Comparison of ENCODE assay signal across 16 cellular contexts in the genomic region with DNA sequence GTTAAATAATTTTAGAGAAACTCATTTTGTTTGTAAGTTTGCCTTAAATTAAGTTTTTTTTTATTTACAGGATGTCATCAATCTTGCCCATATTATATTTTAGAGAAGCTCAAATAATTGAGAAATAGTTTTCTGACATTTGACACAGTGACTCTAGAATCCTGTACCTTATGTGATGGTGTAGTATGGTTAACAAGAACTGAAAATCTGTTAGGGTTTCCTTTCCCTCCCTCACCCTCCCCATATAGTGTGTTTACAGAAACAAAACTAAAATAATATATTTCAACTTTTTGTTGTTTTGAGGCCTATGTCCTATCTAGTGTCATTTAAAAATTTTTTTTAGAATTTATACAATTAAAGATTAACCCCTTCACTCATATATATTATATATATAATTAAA.
A peak's percentile ranks its signal among the peaks of the same experiment; 100 is the strongest.
DNase-seq lines count a peak whose midpoint lies in the region; ATAC-seq and TF ChIP-seq lines count a peak whose summit lies in the region.
"Had no signal": no experiment of that assay in that cellular context is flagged by ENCODE, and none has a peak within 500 bp of the region (broad histone marks: within the 10 kb centered on the region; RNA-seq: fewer than 3 reads in every experiment).

No MANE protein-coding gene starts in this region.

- no peak for ATAC-seq in GM18505 (IDR thresholded peaks at IDR 0.05; ENCODE audit: unreplicated experiment)
- ATAC-seq in foreskin keratinocyte, result no peak
- ATAC-seq: WTC11 had no signal

- H3K27ac ChIP-seq in SK-N-MC (peak overlapping the region; percentile 74), coronary artery (peak overlapping the region; percentile 55 to 80), muscle layer of colon (ENCODE audit: low read depth, low read length) (peak overlapping the region; percentile 56), temporal lobe (ENCODE audit: low read depth, low read length) (peak overlapping the region; percentile 82), foreskin keratinocyte (no peak overlapping the region)

- H3K4me1 ChIP-seq in muscle layer of colon (ENCODE audit: insufficient read depth, low read length) (peaks cover 19% of the 10 kb centered on the region), foreskin keratinocyte (peaks cover 2% of the 10 kb centered on the region)

- no peak for TF ChIP-seq POLR2A in GM18505 (IDR thresholded peaks at IDR 0.05; ENCODE audit: borderline replicate concordance, extremely low read depth, insufficient read depth, insufficient read length)

- DNase-seq in SK-N-MC (ENCODE audit: low read depth, low spot score) (no peak), coronary artery (ENCODE audit: low spot score) (no peak), foreskin keratinocyte (no peak)
- no peak for DNase-seq in activated CD4-positive, alpha-beta memory T cell treated with anti-CD3 and anti-CD28 coated beads for 36 hours
- DNase-seq in activated CD8-positive, alpha-beta memory T cell treated with anti-CD3 and anti-CD28 coated beads, Interleukin-2, amount 50 U/mL, for 4 hours, result no peak
- DNase-seq: activated gamma-delta T cell, GDM1, IMR-90, NCI-H2107, NCI-H82 had no signal

- peaks cover 13% of the 10 kb centered on the region for H3K36me3 Mint-ChIP-seq in activated CD4-positive, alpha-beta memory T cell treated with anti-CD3 and anti-CD28 coated beads for 36 hours

- no peak overlapping the region for H3K27ac Mint-ChIP-seq in activated CD4-positive, alpha-beta memory T cell treated with anti-CD3 and anti-CD28 coated beads for 36 hours
- H3K27ac Mint-ChIP-seq: memory B cell had no signal

- H3K27me3 Mint-ChIP-seq in activated CD4-positive, alpha-beta memory T cell treated with anti-CD3 and anti-CD28 coated beads for 36 hours, result no peaks in the 10 kb centered on the region
- H3K27me3 Mint-ChIP-seq: memory B cell had no signal

- POLR2A ChIA-PET in activated CD4-positive, alpha-beta memory T cell treated with anti-CD3 and anti-CD28 coated beads for 36 hours (lab: Charles Lee), result no interaction called here

- intact Hi-C loops in activated CD4-positive, alpha-beta memory T cell treated with anti-CD3 and anti-CD28 coated beads for 36 hours (cut with micrococcal nuclease), result no loop called here

- TF ChIP-seq CTCF in coronary artery (IDR thresholded peaks at IDR 0.05), result no peak
- no peak for TF ChIP-seq CTCF in foreskin keratinocyte (conservative IDR thresholded peaks at IDR 0.05)

- H3K4me3 ChIP-seq in SK-N-MC (no peak overlapping the region), coronary artery (peak overlapping the region; percentile 57), muscle layer of colon (ENCODE audit: low read depth in 1 of 2, low read length in 2 of 2) (no peak overlapping the region)
- H3K4me3 ChIP-seq: skin epidermis had no signal

- H3K9me3 ChIP-seq in SK-N-MC (ENCODE audit: low read depth, low read length) (no peaks in the 10 kb centered on the region), muscle layer of colon (ENCODE audit: low read length) (no peaks in the 10 kb centered on the region)

- H3K4me3 Mint-ChIP-seq in activated CD4-positive, alpha-beta memory T cell treated with anti-CD3 and anti-CD28 coated beads for 36 hours, result no peak overlapping the region
- H3K4me3 Mint-ChIP-seq: memory B cell, WTC11 had no signal

- peaks cover 3% of the 10 kb centered on the region; the same call in 1 of the 2 replicates for H3K36me3 ChIP-seq in SK-N-MC (ENCODE audit: insufficient read depth, low read length)
- peaks cover 14% of the 10 kb centered on the region for H3K36me3 ChIP-seq in muscle layer of colon (ENCODE audit: insufficient read depth, low read length)

- H3K9me3 Mint-ChIP-seq in activated CD4-positive, alpha-beta memory T cell treated with anti-CD3 and anti-CD28 coated beads for 36 hours, result no peaks in the 10 kb centered on the region
- H3K9me3 Mint-ChIP-seq: memory B cell, WTC11 had no signal

- H3K9ac ChIP-seq in SK-N-MC (ENCODE audit: insufficient read length) (no peak overlapping the region), muscle layer of colon (ENCODE audit: low read length) (no peak overlapping the region)

- peaks cover 42% of the 10 kb centered on the region for H3K4me1 Mint-ChIP-seq in activated CD4-positive, alpha-beta memory T cell treated with anti-CD3 and anti-CD28 coated beads for 36 hours (ENCODE audit: low read depth)

- CTCF ChIA-PET in activated CD4-positive, alpha-beta memory T cell treated with anti-CD3 and anti-CD28 coated beads for 36 hours (lab: Charles Lee), result interaction anchor here (1.1 to 2.0 kb wide), 2 partner anchors 70 to 98 kb away, joined by 3 to 5 read pairs; no protein-coding TSS in a partner anchor

- H3K27me3 ChIP-seq in muscle layer of colon (ENCODE audit: control insufficient read depth in 1 of 2, insufficient read depth in 2 of 2, low read length in 2 of 2) (no peaks in the 10 kb centered on the region), foreskin keratinocyte (no peaks in the 10 kb centered on the region)
